ENCODE assay signal across 17 cellular contexts in genomic region chr3:31187380-31187779, GRCh38.
"Had no signal": no experiment of that assay in that cellular context is flagged by ENCODE, and none has a peak within 500 bp of the region (broad histone marks: within the 10 kb centered on the region; RNA-seq: fewer than 3 reads in every experiment).

No MANE protein-coding gene starts in this region.

- H3K9me3 ChIP-seq: left ventricle myocardium inferior, lower lobe of right lung, neutrophil, suprapubic skin, thyroid gland had no signal

- H3K27ac ChIP-seq: dorsolateral prefrontal cortex, lower lobe of right lung, neutrophil, parathyroid adenoma, suprapubic skin, thyroid gland had no signal

- H3K27me3 ChIP-seq: neutrophil, suprapubic skin, thyroid gland had no signal

- DNase-seq: dorsolateral prefrontal cortex; effector CD4-positive, alpha-beta T cell; kidney; left ventricle myocardium inferior; lower lobe of right lung; naive B cell; stimulated activated CD4-positive, alpha-beta T cell treated with anti-CD3 and anti-CD28 coated beads, Interleukin-2, amount 100 ng/mL, for 24 hours; stimulated activated CD4-positive, alpha-beta T cell treated with anti-CD3 and anti-CD28 coated beads, Interleukin-4, amount 100 ng/mL, for 24 hours; stimulated activated naive CD8-positive, alpha-beta T cell treated with anti-CD3 and anti-CD28 coated beads, Interleukin-15, Interleukin-2, amounts not matched to agents 100 U/mL and 50 U/mL, for 24 hours; thyroid gland had no signal

- H2AFZ ChIP-seq: parathyroid adenoma had no signal

- H3K36me3 ChIP-seq: left ventricle myocardium inferior, lower lobe of right lung, neutrophil, suprapubic skin, thyroid gland had no signal

- H3K4me3 ChIP-seq: dorsolateral prefrontal cortex, left ventricle myocardium inferior, lower lobe of right lung, suprapubic skin, thyroid gland had no signal

- ATAC-seq: lower lobe of right lung; natural killer cell treated with Interleukin-12 subunit alpha and Interleukin-12 subunit beta and Interleukin-15 and Interleukin-18, amount 100 ng/mL, for 72 hours; stimulated activated effector memory CD8-positive, alpha-beta T cell treated with anti-CD3 and anti-CD28 coated beads, Interleukin-12 subunit alpha, Interleukin-12 subunit beta, amount 100 ng/mL, for 72 hours; stimulated activated naive CD8-positive, alpha-beta T cell treated with anti-CD3 and anti-CD28 coated beads, Interleukin-15, Interleukin-2, amounts not matched to agents 100 U/mL and 50 U/mL, for 24 hours had no signal

- H3K4me1 ChIP-seq: left ventricle myocardium inferior, lower lobe of right lung, parathyroid adenoma, thyroid gland had no signal

- FAIRE-seq: colon, frontal cortex, kidney had no signal

- H3K9ac ChIP-seq: parathyroid adenoma had no signal

- H3K79me2 ChIP-seq: parathyroid adenoma had no signal
